Comparison of ENCODE assay signal across 20 cellular contexts in genomic region chr14:24150993-24151392, GRCh38. TPM values are rescaled to one million over a fixed set of nuclear protein-coding genes. Genes with fewer than 3 reads are reported as not detected.
DNase-seq lines count a peak whose midpoint lies in the region; ATAC-seq, FAIRE-seq and TF ChIP-seq lines count a peak whose summit lies in the region.
"Had no signal": no experiment of that assay in that cellular context is flagged by ENCODE, and none has a peak within 500 bp of the region (broad histone marks: within the 10 kb centered on the region; RNA-seq: fewer than 3 reads in every experiment).

No MANE protein-coding gene starts in this region.

- peaks cover 7% of the 10 kb centered on the region for H3K36me3 Mint-ChIP-seq in activated naive CD8-positive, alpha-beta T cell
- H3K36me3 Mint-ChIP-seq in activated naive CD8-positive, alpha-beta T cell treated with anti-CD3 and anti-CD28 coated beads, Interleukin-2, amount 50 U/mL, for 24 hours (ENCODE audit: low read depth), result peaks cover 42% of the 10 kb centered on the region
- peaks cover 19% of the 10 kb centered on the region for H3K36me3 Mint-ChIP-seq in chondrocyte (ENCODE audit: low read depth)
- peaks cover 82% of the 10 kb centered on the region for H3K36me3 Mint-ChIP-seq in stimulated activated effector memory CD8-positive, alpha-beta T cell treated with anti-CD3 and anti-CD28 coated beads, Interleukin-12 subunit alpha, Interleukin-12 subunit beta, amount 100 ng/mL, for 72 hours

- FAIRE-seq in HepG2 (lab: Jason Lieb, UNC) (no peak), D721Med (lab: Jason Lieb, UNC) (no peak)
- FAIRE-seq: A204.1 had no signal

- peaks cover 7% of the 10 kb centered on the region for H4K20me1 ChIP-seq in HepG2 (ENCODE audit: insufficient read depth, low read length)
- H4K20me1 ChIP-seq in PC-9 (ENCODE audit: insufficient read depth), result no peaks in the 10 kb centered on the region

- no peak for TF ChIP-seq RAD21 in HepG2 (CRISPR knock-in tag; IDR thresholded peaks at IDR 0.05)

- no peaks in the 10 kb centered on the region for H3K9me3 Mint-ChIP-seq in activated naive CD8-positive, alpha-beta T cell (ENCODE audit: low read depth)
- H3K9me3 Mint-ChIP-seq in activated naive CD8-positive, alpha-beta T cell treated with anti-CD3 and anti-CD28 coated beads, Interleukin-2, amount 50 U/mL, for 24 hours, result no peaks in the 10 kb centered on the region
- no peaks in the 10 kb centered on the region for H3K9me3 Mint-ChIP-seq in chondrocyte (ENCODE audit: low read depth)
- no peaks in the 10 kb centered on the region for H3K9me3 Mint-ChIP-seq in stimulated activated effector memory CD8-positive, alpha-beta T cell treated with anti-CD3 and anti-CD28 coated beads, Interleukin-12 subunit alpha, Interleukin-12 subunit beta, amount 100 ng/mL, for 72 hours
- H3K9me3 Mint-ChIP-seq: CD4-positive, CD25-positive, alpha-beta regulatory T cell; HFFc6 had no signal

- H3K27ac Mint-ChIP-seq in activated naive CD8-positive, alpha-beta T cell, result peak overlapping the region; percentile 6
- no peak overlapping the region for H3K27ac Mint-ChIP-seq in activated naive CD8-positive, alpha-beta T cell treated with anti-CD3 and anti-CD28 coated beads, Interleukin-2, amount 50 U/mL, for 24 hours
- no peak overlapping the region for H3K27ac Mint-ChIP-seq in chondrocyte (ENCODE audit: unreplicated experiment)
- H3K27ac Mint-ChIP-seq in stimulated activated effector memory CD8-positive, alpha-beta T cell treated with anti-CD3 and anti-CD28 coated beads, Interleukin-12 subunit alpha, Interleukin-12 subunit beta, amount 100 ng/mL, for 72 hours, result peak overlapping the region; percentile 65
- H3K27ac Mint-ChIP-seq: CD4-positive, CD25-positive, alpha-beta regulatory T cell; HFFc6 had no signal

- TF ChIP-seq CTCF in chondrocyte (IDR thresholded peaks at IDR 0.05) (no peak), HepG2 (CRISPR knock-in tag; IDR thresholded peaks at IDR 0.05) (no peak), D721Med (IDR thresholded peaks at IDR 0.05; ENCODE audit: insufficient read depth, missing control alignments) (no peak), PC-9 (conservative IDR thresholded peaks at IDR 0.05) (no peak)

- no peaks in the 10 kb centered on the region for H3K9me2 ChIP-seq in PC-9 (ENCODE audit: insufficient read depth)

- no peak for TF ChIP-seq EP300 in HepG2 (IDR thresholded peaks at IDR 0.05; ENCODE audit: low read depth in 2 of 2, low read length in 2 of 2)
- TF ChIP-seq EP300 in HepG2 (CRISPR knock-in tag; IDR thresholded peaks at IDR 0.05; ENCODE audit: borderline replicate concordance), result no peak

- BruUV-seq in HepG2 (replicated peaks; lab: Mats Ljungman, UMichigan), result no TSS peak
- no TSS peak for BruUV-seq in PC-9 (replicated peaks; lab: Mats Ljungman, UMichigan)

- no peak for TF ChIP-seq POLR2A in HepG2 (IDR thresholded peaks at IDR 0.05; ENCODE audit: insufficient read depth in 1 of 2, low read depth in 2 of 2, low read length in 2 of 2)

- peaks cover 21% of the 10 kb centered on the region for H3K4me1 ChIP-seq in HepG2 (ENCODE audit: insufficient read depth, low read length)
- H3K4me1 ChIP-seq in PC-9 (replicated peaks; ENCODE audit: insufficient read depth), result peaks cover 6% of the 10 kb centered on the region; the same call in 1 of the 2 replicates
- H3K4me1 ChIP-seq: BE2C had no signal

- CTCF ChIA-PET in HepG2 (lab: Yijun Ruan, JAX; ENCODE audit: low intra/inter-chr PET ratio, low total read pairs) (no interaction called here), PC-9 (lab: Charles Lee) (interaction anchor here (1.1 kb wide), 1 partner anchor 10 kb away, joined by 4 read pairs; the partner anchor contains the start of gene IRF9)

- H3K79me2 ChIP-seq in HepG2 (ENCODE audit: insufficient read depth, low read length), result peaks cover 24% of the 10 kb centered on the region
- peaks cover 21% of the 10 kb centered on the region for H3K79me2 ChIP-seq in PC-9 (ENCODE audit: low read depth)

- H2AFZ ChIP-seq in HepG2 (ENCODE audit: low read length) (no peak overlapping the region), PC-9 (no peak overlapping the region)

- H3K36me3 ChIP-seq in HepG2 (replicated peaks in 1 of 2; ENCODE audit: control insufficient read depth in 1 of 2, insufficient read depth in 2 of 2, low read length in 2 of 2) (peaks cover 45 to 53% of the 10 kb centered on the region in 2 experiments), PC-9 (ENCODE audit: low read depth) (no peaks in the 10 kb centered on the region; the same call in 1 of the 2 replicates)

- H3K4me3 ChIP-seq in HepG2 (replicated peaks in 1 of 3; ENCODE audit: insufficient read depth in 1 of 3, low read depth in 2 of 3, low read length in 3 of 3) (no peak overlapping the region), PC-9 (no peak overlapping the region)

- intact Hi-C loops in HepG2 (cut with micrococcal nuclease; ENCODE audit: unreplicated experiment) (no loop called here), PC-9 (cut with micrococcal nuclease; ENCODE audit: unreplicated experiment) (no loop called here)

- H3K4me2 ChIP-seq in HepG2 (ENCODE audit: low read depth, low read length), result no peak overlapping the region
- H3K4me2 ChIP-seq in PC-9, result no peak overlapping the region

- 95% methylated on average over 9 of the region's 9 CpGs for WGBS in HepG2 (ENCODE audit: low lambda C conversion rate)

- no peaks in the 10 kb centered on the region for H3K27me3 Mint-ChIP-seq in activated naive CD8-positive, alpha-beta T cell
- no peaks in the 10 kb centered on the region for H3K27me3 Mint-ChIP-seq in activated naive CD8-positive, alpha-beta T cell treated with anti-CD3 and anti-CD28 coated beads, Interleukin-2, amount 50 U/mL, for 24 hours
- no peaks in the 10 kb centered on the region for H3K27me3 Mint-ChIP-seq in chondrocyte (ENCODE audit: low read depth)
- H3K27me3 Mint-ChIP-seq: CD4-positive, CD25-positive, alpha-beta regulatory T cell had no signal

- H3F3A ChIP-seq in PC-9 (ENCODE audit: insufficient read depth, low read depth), result peaks cover 3% of the 10 kb centered on the region; the same call in 1 of the 2 replicates

- no peak overlapping the region for H3K9ac ChIP-seq in HepG2 (ENCODE audit: insufficient read depth, low read depth, low read length)

- ATAC-seq in activated naive CD8-positive, alpha-beta T cell treated with anti-CD3 and anti-CD28 coated beads, Interleukin-2, amount 50 U/mL, for 24 hours, result no peak
- no peak for ATAC-seq in HepG2
- no peak for ATAC-seq in stimulated activated effector memory CD8-positive, alpha-beta T cell treated with anti-CD3 and anti-CD28 coated beads, Interleukin-12 subunit alpha, Interleukin-12 subunit beta, amount 100 ng/mL, for 72 hours
- ATAC-seq: HCT116 had no signal

- H3K27me3 ChIP-seq in HepG2 (ENCODE audit: control insufficient read depth in 1 of 2, insufficient read depth in 2 of 2, low read length in 2 of 2) (peaks cover 0 to 3% of the 10 kb centered on the region in 2 experiments; a peak in 1 of 5 replicates), PC-9 (ENCODE audit: insufficient read depth, low read depth) (no peaks in the 10 kb centered on the region)
- H3K27me3 ChIP-seq: BE2C had no signal

- POLR2A ChIA-PET in HepG2 (lab: Yijun Ruan, JAX) (interaction anchor here (1.3 to 11.8 kb wide), 5 partner anchors 8 to 37 kb away, joined by 3 to 233 read pairs (median 22); partner anchors contain the start of genes DCAF11, EMC9, IRF9 and NRL), PC-9 (lab: Charles Lee; ENCODE audit: unreplicated experiment) (no interaction called here)

- H3K27ac ChIP-seq in HepG2 (ENCODE audit: extremely low read length, insufficient read depth, low read length) (no peak overlapping the region), PC-9 (no peak overlapping the region)

- H3K4me3 Mint-ChIP-seq in activated naive CD8-positive, alpha-beta T cell, result no peak overlapping the region
- no peak overlapping the region for H3K4me3 Mint-ChIP-seq in activated naive CD8-positive, alpha-beta T cell treated with anti-CD3 and anti-CD28 coated beads, Interleukin-2, amount 50 U/mL, for 24 hours
- no peak overlapping the region for H3K4me3 Mint-ChIP-seq in chondrocyte (ENCODE audit: unreplicated experiment)
- no peak overlapping the region for H3K4me3 Mint-ChIP-seq in stimulated activated effector memory CD8-positive, alpha-beta T cell treated with anti-CD3 and anti-CD28 coated beads, Interleukin-12 subunit alpha, Interleukin-12 subunit beta, amount 100 ng/mL, for 72 hours
- H3K4me3 Mint-ChIP-seq: HFFc6 had no signal

- in situ Hi-C loops in HepG2 (cut with HindIII; ENCODE audit: extremely low pct_ligation_motif_present, low pct_unique_long_range_greater_than_20kb), result no loop called here

- H3K9me3 ChIP-seq in HepG2 (ENCODE audit: low read length), result no peaks in the 10 kb centered on the region
- H3K9me3 ChIP-seq in PC-9 (ENCODE audit: insufficient read depth, low read depth), result no peaks in the 10 kb centered on the region
- H3K9me3 ChIP-seq: BE2C, Caco-2 had no signal

- peaks cover 24% of the 10 kb centered on the region for H3K4me1 Mint-ChIP-seq in activated naive CD8-positive, alpha-beta T cell (ENCODE audit: low read depth)
- peaks cover 25% of the 10 kb centered on the region for H3K4me1 Mint-ChIP-seq in activated naive CD8-positive, alpha-beta T cell treated with anti-CD3 and anti-CD28 coated beads, Interleukin-2, amount 50 U/mL, for 24 hours
- H3K4me1 Mint-ChIP-seq in chondrocyte (ENCODE audit: low read depth), result peaks cover 21% of the 10 kb centered on the region
- peaks cover 38% of the 10 kb centered on the region for H3K4me1 Mint-ChIP-seq in stimulated activated effector memory CD8-positive, alpha-beta T cell treated with anti-CD3 and anti-CD28 coated beads, Interleukin-12 subunit alpha, Interleukin-12 subunit beta, amount 100 ng/mL, for 72 hours

- DNase-seq in activated naive CD8-positive, alpha-beta T cell treated with anti-CD3 and anti-CD28 coated beads, Interleukin-2, amount 50 U/mL, for 24 hours, result no peak
- DNase-seq in chondrocyte (ENCODE audit: low spot score) (peak; percentile 79), HepG2 (ENCODE audit: low spot score) (no peak), D721Med (ENCODE audit: insufficient read length, low spot score) (no peak), PC-9 (no peak)
- DNase-seq in stimulated activated effector memory CD8-positive, alpha-beta T cell treated with anti-CD3 and anti-CD28 coated beads, Interleukin-12 subunit alpha, Interleukin-12 subunit beta, amount 100 ng/mL, for 72 hours (ENCODE audit: low spot score in 2 of 2), result no peak
- no peak for DNase-seq in activated effector memory CD4-positive, alpha-beta T cell treated with anti-CD3 and anti-CD28 coated beads, Interleukin-2, amount 50 U/mL, for 16 hours
- DNase-seq: ACHN; BE2C; C1 segment of cervical spinal cord; Caco-2; CD4-positive, CD25-positive, alpha-beta regulatory T cell; DMS79 treated with DMSO at 0.1 percent for 48 hours; GF-D8; GOT3; H7; HFFc6 had no signal

RNA-seq across cellular contexts. Expression of gene RNF31, which starts 3.7 kb away (rescaled TPM):
- 38.8 to 50.6 TPM (median 45.8 TPM) in 3 replicates for total RNA-seq in chondrocyte
- total RNA-seq in HepG2 (2016; rRNA removed; fragmentation: Illumina TruSeq; extraction: Trizol), result 65.9 and 86.8 TPM in 2 replicates
- 17.8 and 17.9 TPM in 2 replicates for total RNA-seq in HepG2 (2016; cell fraction: cytosol; rRNA removed; fragmentation: Illumina TruSeq; extraction: Trizol; ENCODE audit: low read depth)
- 59.1 and 93.8 TPM in 2 replicates for total RNA-seq in HepG2 (2016; cell fraction: insoluble cytoplasmic fraction; rRNA removed; fragmentation: Illumina TruSeq; extraction: Trizol)
- 39.1 and 41.7 TPM in 2 replicates for total RNA-seq in HepG2 (2016; cell fraction: membrane; rRNA removed; fragmentation: Illumina TruSeq; extraction: Trizol)
- total RNA-seq in HepG2 (2016; cell fraction: nucleus; rRNA removed; fragmentation: Illumina TruSeq; extraction: Trizol), result 72.5 and 77.1 TPM in 2 replicates
- polyA plus RNA-seq in HepG2 (2011; rRNA removed), result 48.2 and 59.0 TPM in 2 replicates
- polyA plus RNA-seq in HepG2 (2011; cell fraction: cytosol; rRNA removed), result 20.8 and 23.9 TPM in 2 replicates
- 197 and 225 TPM in 2 replicates for polyA plus RNA-seq in HepG2 (2011; cell fraction: nucleus; rRNA removed)
- polyA plus RNA-seq in HepG2 (2012), result 61.6 and 78.3 TPM in 2 replicates
- polyA plus RNA-seq in HepG2 (2016; cell fraction: cytosol; fragmentation: Illumina TruSeq; extraction: Trizol; ENCODE audit: low read depth), result 13.8 and 14.9 TPM in 2 replicates
- 59.9 and 61.7 TPM in 2 replicates for polyA plus RNA-seq in HepG2 (2016; cell fraction: insoluble cytoplasmic fraction; fragmentation: Illumina TruSeq; extraction: Trizol; ENCODE audit: low read depth)
- polyA plus RNA-seq in HepG2 (2016; cell fraction: membrane; fragmentation: Illumina TruSeq; extraction: Trizol; ENCODE audit: low read depth), result 28.2 and 30.6 TPM in 2 replicates
- 186 and 241 TPM in 2 replicates for polyA plus RNA-seq in HepG2 (2016; cell fraction: nucleus; fragmentation: Illumina TruSeq; extraction: Trizol; ENCODE audit: insufficient read depth, low read depth)
- polyA minus RNA-seq in HepG2 (2011; rRNA and poly(A)+ RNA removed; ENCODE audit: low replicate concordance), result 71.7 and 184 TPM in 2 replicates
- polyA minus RNA-seq in HepG2 (2011; cell fraction: cytosol; rRNA and poly(A)+ RNA removed), result 31.6 and 52.6 TPM in 2 replicates
- polyA minus RNA-seq in HepG2 (2011; cell fraction: nucleus; rRNA and poly(A)+ RNA removed), result 113 and 130 TPM in 2 replicates
- total RNA-seq in PC-9 (2021), result 44.6 and 60.8 TPM in 2 replicates

RNA-seq across cellular contexts. Expression of gene PSME2, which starts 4.6 kb away (rescaled TPM):
- total RNA-seq in chondrocyte, result 53.6 to 78.7 TPM (median 59.7 TPM) in 3 replicates
- 716 and 834 TPM in 2 replicates for total RNA-seq in HepG2 (2016; rRNA removed; fragmentation: Illumina TruSeq; extraction: Trizol)
- 203 and 215 TPM in 2 replicates for total RNA-seq in HepG2 (2016; cell fraction: cytosol; rRNA removed; fragmentation: Illumina TruSeq; extraction: Trizol; ENCODE audit: low read depth)
- total RNA-seq in HepG2 (2016; cell fraction: insoluble cytoplasmic fraction; rRNA removed; fragmentation: Illumina TruSeq; extraction: Trizol), result 729 and 850 TPM in 2 replicates
- total RNA-seq in HepG2 (2016; cell fraction: membrane; rRNA removed; fragmentation: Illumina TruSeq; extraction: Trizol), result 201 TPM in 2 replicates
- total RNA-seq in HepG2 (2016; cell fraction: nucleus; rRNA removed; fragmentation: Illumina TruSeq; extraction: Trizol), result 350 and 410 TPM in 2 replicates
- 332 and 362 TPM in 2 replicates for polyA plus RNA-seq in HepG2 (2011; rRNA removed)
- polyA plus RNA-seq in HepG2 (2011; cell fraction: cytosol; rRNA removed), result 139 and 148 TPM in 2 replicates
- 1,051 and 1,099 TPM in 2 replicates for polyA plus RNA-seq in HepG2 (2011; cell fraction: nucleus; rRNA removed)
- polyA plus RNA-seq in HepG2 (2012), result 349 and 352 TPM in 2 replicates
- polyA plus RNA-seq in HepG2 (2016; cell fraction: cytosol; fragmentation: Illumina TruSeq; extraction: Trizol; ENCODE audit: low read depth), result 217 and 232 TPM in 2 replicates
- polyA plus RNA-seq in HepG2 (2016; cell fraction: insoluble cytoplasmic fraction; fragmentation: Illumina TruSeq; extraction: Trizol; ENCODE audit: low read depth), result 820 and 900 TPM in 2 replicates
- polyA plus RNA-seq in HepG2 (2016; cell fraction: membrane; fragmentation: Illumina TruSeq; extraction: Trizol; ENCODE audit: low read depth), result 168 and 182 TPM in 2 replicates
- 846 and 908 TPM in 2 replicates for polyA plus RNA-seq in HepG2 (2016; cell fraction: nucleus; fragmentation: Illumina TruSeq; extraction: Trizol; ENCODE audit: insufficient read depth, low read depth)
- 65.6 and 111 TPM in 2 replicates for polyA minus RNA-seq in HepG2 (2011; rRNA and poly(A)+ RNA removed; ENCODE audit: low replicate concordance)
- polyA minus RNA-seq in HepG2 (2011; cell fraction: cytosol; rRNA and poly(A)+ RNA removed), result 47.8 and 52.0 TPM in 2 replicates
- 120 and 160 TPM in 2 replicates for polyA minus RNA-seq in HepG2 (2011; cell fraction: nucleus; rRNA and poly(A)+ RNA removed)
- total RNA-seq in PC-9 (2021), result 96.0 and 153 TPM in 2 replicates

RNA-seq across cellular contexts. Expression of gene EMC9, which starts 9.6 kb away (rescaled TPM):
- total RNA-seq in chondrocyte (14.0 to 15.3 TPM (median 14.8 TPM) in 3 replicates), HepG2 (2016; rRNA removed; fragmentation: Illumina TruSeq; extraction: Trizol) (71.2 and 78.7 TPM in 2 replicates), PC-9 (2021) (27.4 and 37.1 TPM in 2 replicates)
- 68.4 and 89.8 TPM in 2 replicates for total RNA-seq in HepG2 (2016; cell fraction: cytosol; rRNA removed; fragmentation: Illumina TruSeq; extraction: Trizol; ENCODE audit: low read depth)
- total RNA-seq in HepG2 (2016; cell fraction: insoluble cytoplasmic fraction; rRNA removed; fragmentation: Illumina TruSeq; extraction: Trizol), result 67.6 and 78.5 TPM in 2 replicates
- 77.6 and 98.8 TPM in 2 replicates for total RNA-seq in HepG2 (2016; cell fraction: membrane; rRNA removed; fragmentation: Illumina TruSeq; extraction: Trizol)
- total RNA-seq in HepG2 (2016; cell fraction: nucleus; rRNA removed; fragmentation: Illumina TruSeq; extraction: Trizol), result 54.8 and 64.3 TPM in 2 replicates
- polyA plus RNA-seq in HepG2 (2011; rRNA removed), result 60.5 and 63.9 TPM in 2 replicates
- polyA plus RNA-seq in HepG2 (2011; cell fraction: cytosol; rRNA removed), result 49.4 and 73.1 TPM in 2 replicates
- polyA plus RNA-seq in HepG2 (2011; cell fraction: nucleus; rRNA removed), result 212 and 227 TPM in 2 replicates
- 50.7 and 62.7 TPM in 2 replicates for polyA plus RNA-seq in HepG2 (2012)
- 103 and 134 TPM in 2 replicates for polyA plus RNA-seq in HepG2 (2016; cell fraction: cytosol; fragmentation: Illumina TruSeq; extraction: Trizol; ENCODE audit: low read depth)
- 96.0 and 104 TPM in 2 replicates for polyA plus RNA-seq in HepG2 (2016; cell fraction: insoluble cytoplasmic fraction; fragmentation: Illumina TruSeq; extraction: Trizol; ENCODE audit: low read depth)
- polyA plus RNA-seq in HepG2 (2016; cell fraction: membrane; fragmentation: Illumina TruSeq; extraction: Trizol; ENCODE audit: low read depth), result 99.3 and 118 TPM in 2 replicates
- polyA plus RNA-seq in HepG2 (2016; cell fraction: nucleus; fragmentation: Illumina TruSeq; extraction: Trizol; ENCODE audit: insufficient read depth, low read depth), result 175 and 183 TPM in 2 replicates
- 16.0 and 62.4 TPM in 2 replicates for polyA minus RNA-seq in HepG2 (2011; rRNA and poly(A)+ RNA removed; ENCODE audit: low replicate concordance)
- 10.1 and 13.6 TPM in 2 replicates for polyA minus RNA-seq in HepG2 (2011; cell fraction: cytosol; rRNA and poly(A)+ RNA removed)
- 35.1 and 41.2 TPM in 2 replicates for polyA minus RNA-seq in HepG2 (2011; cell fraction: nucleus; rRNA and poly(A)+ RNA removed)

RNA-seq across cellular contexts. Expression of gene IRF9, which starts 10.1 kb away (rescaled TPM):
- total RNA-seq in chondrocyte (28.9 to 38.4 TPM (median 37.8 TPM) in 3 replicates), HepG2 (2016; rRNA removed; fragmentation: Illumina TruSeq; extraction: Trizol) (13.8 and 14.9 TPM in 2 replicates), PC-9 (2021) (18.8 and 21.4 TPM in 2 replicates)
- total RNA-seq in HepG2 (2016; cell fraction: cytosol; rRNA removed; fragmentation: Illumina TruSeq; extraction: Trizol; ENCODE audit: low read depth), result 13.0 and 16.4 TPM in 2 replicates
- total RNA-seq in HepG2 (2016; cell fraction: insoluble cytoplasmic fraction; rRNA removed; fragmentation: Illumina TruSeq; extraction: Trizol), result 11.5 and 20.0 TPM in 2 replicates
- total RNA-seq in HepG2 (2016; cell fraction: membrane; rRNA removed; fragmentation: Illumina TruSeq; extraction: Trizol), result 9.6 and 12.0 TPM in 2 replicates
- total RNA-seq in HepG2 (2016; cell fraction: nucleus; rRNA removed; fragmentation: Illumina TruSeq; extraction: Trizol), result 24.8 and 26.7 TPM in 2 replicates
- polyA plus RNA-seq in HepG2 (2011; rRNA removed), result 49.7 and 60.9 TPM in 2 replicates
- polyA plus RNA-seq in HepG2 (2011; cell fraction: cytosol; rRNA removed), result 22.0 and 25.7 TPM in 2 replicates
- 220 and 221 TPM in 2 replicates for polyA plus RNA-seq in HepG2 (2011; cell fraction: nucleus; rRNA removed)
- polyA plus RNA-seq in HepG2 (2012), result 25.5 and 30.7 TPM in 2 replicates
- polyA plus RNA-seq in HepG2 (2016; cell fraction: cytosol; fragmentation: Illumina TruSeq; extraction: Trizol; ENCODE audit: low read depth), result 3.8 and 5.2 TPM in 2 replicates
- 8.6 and 12.0 TPM in 2 replicates for polyA plus RNA-seq in HepG2 (2016; cell fraction: insoluble cytoplasmic fraction; fragmentation: Illumina TruSeq; extraction: Trizol; ENCODE audit: low read depth)
- 5.8 and 6.6 TPM in 2 replicates for polyA plus RNA-seq in HepG2 (2016; cell fraction: membrane; fragmentation: Illumina TruSeq; extraction: Trizol; ENCODE audit: low read depth)
- polyA plus RNA-seq in HepG2 (2016; cell fraction: nucleus; fragmentation: Illumina TruSeq; extraction: Trizol; ENCODE audit: insufficient read depth, low read depth), result 78.7 and 84.9 TPM in 2 replicates
- polyA minus RNA-seq in HepG2 (2011; rRNA and poly(A)+ RNA removed; ENCODE audit: low replicate concordance), result 41.1 and 128 TPM in 2 replicates
- 24.4 and 32.8 TPM in 2 replicates for polyA minus RNA-seq in HepG2 (2011; cell fraction: cytosol; rRNA and poly(A)+ RNA removed)
- 84.8 and 144 TPM in 2 replicates for polyA minus RNA-seq in HepG2 (2011; cell fraction: nucleus; rRNA and poly(A)+ RNA removed)

RNA-seq across cellular contexts. Expression of gene PSME1, which starts 15.0 kb away (rescaled TPM):
- total RNA-seq in chondrocyte, result 59.2 to 76.1 TPM (median 64.9 TPM) in 3 replicates
- total RNA-seq in HepG2 (2016; rRNA removed; fragmentation: Illumina TruSeq; extraction: Trizol), result 608 and 713 TPM in 2 replicates
- total RNA-seq in HepG2 (2016; cell fraction: cytosol; rRNA removed; fragmentation: Illumina TruSeq; extraction: Trizol; ENCODE audit: low read depth), result 168 and 169 TPM in 2 replicates
- total RNA-seq in HepG2 (2016; cell fraction: insoluble cytoplasmic fraction; rRNA removed; fragmentation: Illumina TruSeq; extraction: Trizol), result 588 and 713 TPM in 2 replicates
- total RNA-seq in HepG2 (2016; cell fraction: membrane; rRNA removed; fragmentation: Illumina TruSeq; extraction: Trizol), result 219 and 226 TPM in 2 replicates
- 227 and 232 TPM in 2 replicates for total RNA-seq in HepG2 (2016; cell fraction: nucleus; rRNA removed; fragmentation: Illumina TruSeq; extraction: Trizol)
- 144 and 159 TPM in 2 replicates for polyA plus RNA-seq in HepG2 (2011; rRNA removed)
- 166 and 205 TPM in 2 replicates for polyA plus RNA-seq in HepG2 (2011; cell fraction: cytosol; rRNA removed)
- polyA plus RNA-seq in HepG2 (2011; cell fraction: nucleus; rRNA removed), result 178 and 230 TPM in 2 replicates
- 318 and 352 TPM in 2 replicates for polyA plus RNA-seq in HepG2 (2012)
- polyA plus RNA-seq in HepG2 (2016; cell fraction: cytosol; fragmentation: Illumina TruSeq; extraction: Trizol; ENCODE audit: low read depth), result 166 and 179 TPM in 2 replicates
- polyA plus RNA-seq in HepG2 (2016; cell fraction: insoluble cytoplasmic fraction; fragmentation: Illumina TruSeq; extraction: Trizol; ENCODE audit: low read depth), result 679 and 694 TPM in 2 replicates
- 175 and 190 TPM in 2 replicates for polyA plus RNA-seq in HepG2 (2016; cell fraction: membrane; fragmentation: Illumina TruSeq; extraction: Trizol; ENCODE audit: low read depth)
- 333 and 365 TPM in 2 replicates for polyA plus RNA-seq in HepG2 (2016; cell fraction: nucleus; fragmentation: Illumina TruSeq; extraction: Trizol; ENCODE audit: insufficient read depth, low read depth)
- 25.5 and 44.3 TPM in 2 replicates for polyA minus RNA-seq in HepG2 (2011; rRNA and poly(A)+ RNA removed; ENCODE audit: low replicate concordance)
- polyA minus RNA-seq in HepG2 (2011; cell fraction: cytosol; rRNA and poly(A)+ RNA removed), result 59.6 and 69.7 TPM in 2 replicates
- 42.1 and 46.1 TPM in 2 replicates for polyA minus RNA-seq in HepG2 (2011; cell fraction: nucleus; rRNA and poly(A)+ RNA removed)
- total RNA-seq in PC-9 (2021), result 172 and 174 TPM in 2 replicates

Comparison
In these comparisons a context has a peak if more than half of its experiments do, and no peak if none do; other contexts are left out.
1. H3K27ac Mint-ChIP-seq: peak in activated naive CD8-positive, alpha-beta T cell (single experiment) and stimulated activated effector memory CD8-positive, alpha-beta T cell treated with anti-CD3 and anti-CD28 coated beads, Interleukin-12 subunit alpha, Interleukin-12 subunit beta, amount 100 ng/mL, for 72 hours (single experiment); none in activated naive CD8-positive, alpha-beta T cell treated with anti-CD3 and anti-CD28 coated beads, Interleukin-2, amount 50 U/mL, for 24 hours (single experiment) and chondrocyte (single experiment).